Comparison of ENCODE assay signal across 16 cellular contexts in the genomic region with DNA sequence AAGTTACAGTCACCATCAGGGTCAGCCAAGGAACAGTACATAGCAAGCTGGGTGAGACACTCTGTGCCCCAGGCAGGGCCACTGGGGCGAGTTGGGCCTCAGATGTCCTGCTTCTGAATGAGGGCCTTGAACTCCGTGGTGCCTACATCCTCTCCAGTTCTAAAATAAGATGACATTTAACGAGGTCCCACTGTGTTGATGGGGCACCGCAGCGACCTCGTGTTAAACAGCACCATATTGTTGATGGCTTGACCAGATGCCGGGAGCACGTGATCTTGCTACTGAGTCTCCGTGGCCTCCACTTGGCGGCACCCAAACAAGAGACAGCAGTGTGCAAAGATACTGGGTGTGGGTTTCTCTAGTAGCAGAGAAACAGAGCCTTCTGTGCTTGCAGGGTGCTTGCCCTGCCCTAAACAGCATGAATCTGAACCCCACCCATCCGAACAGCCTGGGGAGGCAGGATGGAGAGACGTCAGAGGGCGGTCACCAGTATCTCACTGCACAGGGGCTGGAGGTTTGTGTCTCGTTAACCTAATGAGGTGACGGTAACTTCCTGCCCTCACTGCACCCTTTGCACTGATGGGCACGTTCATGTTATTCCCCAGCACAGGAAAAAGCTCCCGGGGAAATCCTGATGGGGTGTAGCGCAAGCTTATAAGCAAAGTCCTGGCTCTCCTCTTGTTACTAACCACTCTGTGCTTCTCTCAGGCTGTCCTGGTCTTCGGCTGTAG.
DNase-seq lines count a peak whose midpoint lies in the region; ATAC-seq and TF ChIP-seq lines count a peak whose summit lies in the region.
"Had no signal": no experiment of that assay in that cellular context is flagged by ENCODE, and none has a peak within 500 bp of the region (broad histone marks: within the 10 kb centered on the region; RNA-seq: fewer than 3 reads in every experiment).

No MANE protein-coding gene starts in this region.

- peaks cover 2% of the 10 kb centered on the region for H3K36me3 Mint-ChIP-seq in osteocyte (ENCODE audit: unreplicated experiment)
- H3K36me3 Mint-ChIP-seq in HFFc6 (ENCODE audit: low read depth): no peaks in the 10 kb centered on the region; the same call in 1 of the 2 replicates
- H3K36me3 Mint-ChIP-seq: CD8-positive, alpha-beta memory T cell had no signal

- no peak overlapping the region for H2BK120ac ChIP-seq in trophoblast cell (ENCODE audit: insufficient read depth, low read length, poor library complexity)

- in situ Hi-C loops in brain microvascular endothelial cell (cut with HindIII; ENCODE audit: low pct_ligation_motif_present, low sequenced_read_pairs): no loop called here

- H3K9me3 Mint-ChIP-seq in osteocyte (ENCODE audit: unreplicated experiment): peaks cover 41% of the 10 kb centered on the region
- peaks cover 58% of the 10 kb centered on the region for H3K9me3 Mint-ChIP-seq in HFFc6

- intact Hi-C loops in left ventricle myocardium superior (cut with micrococcal nuclease): no loop called here
- intact Hi-C loops in left ventricle myocardium inferior (cut with micrococcal nuclease): no loop called here

- H2AK5ac ChIP-seq in trophoblast cell (ENCODE audit: low read length): no peak overlapping the region

- H3K9ac ChIP-seq in trophoblast cell (ENCODE audit: low read length): no peak overlapping the region
- H3K9ac ChIP-seq: BLaER1 had no signal

- H3K27ac ChIP-seq in left ventricle myocardium inferior (replicated peaks) (no peak overlapping the region), brain microvascular endothelial cell (no peak overlapping the region), trophoblast cell (ENCODE audit: low read depth, low read length) (no peak overlapping the region)
- H3K27ac ChIP-seq: BLaER1 had no signal

- WGBS in trophoblast cell (ENCODE audit: extremely low coverage, insufficient coverage, insufficient read length): no CpG with 5 or more reads among the region's 19 CpGs

- no peak overlapping the region for H4K12ac ChIP-seq in trophoblast cell (ENCODE audit: low read depth, low read length)

- H3K4me3 ChIP-seq in left ventricle myocardium inferior (no peak overlapping the region), brain microvascular endothelial cell (ENCODE audit: low read depth, low read length) (no peak overlapping the region), trophoblast cell (ENCODE audit: low read depth, low read length) (no peak overlapping the region)
- H3K4me3 ChIP-seq: BLaER1, HAP-1 had no signal

- H3K4me1 Mint-ChIP-seq in osteocyte (ENCODE audit: unreplicated experiment): no peaks in the 10 kb centered on the region
- H3K4me1 Mint-ChIP-seq in HFFc6 (ENCODE audit: low read depth): no peaks in the 10 kb centered on the region
- H3K4me1 Mint-ChIP-seq: CD8-positive, alpha-beta memory T cell had no signal

- H3K23ac ChIP-seq in trophoblast cell (ENCODE audit: low read length): no peak overlapping the region

- H2BK12ac ChIP-seq in trophoblast cell (ENCODE audit: low read length): no peak overlapping the region

- no peaks in the 10 kb centered on the region for H3K36me3 ChIP-seq in left ventricle myocardium inferior
- H3K36me3 ChIP-seq in brain microvascular endothelial cell (replicated peaks): no peaks in the 10 kb centered on the region
- no peaks in the 10 kb centered on the region for H3K36me3 ChIP-seq in trophoblast cell (ENCODE audit: control insufficient read depth in 1 of 2, insufficient read depth in 2 of 2, low read length in 2 of 2)
- H3K36me3 ChIP-seq: BLaER1, HAP-1 had no signal

- no peak overlapping the region for H3K14ac ChIP-seq in trophoblast cell (ENCODE audit: low read length)

- H3K27ac Mint-ChIP-seq in osteocyte (ENCODE audit: unreplicated experiment): no peak overlapping the region
- H3K27ac Mint-ChIP-seq in HFFc6: no peak overlapping the region
- H3K27ac Mint-ChIP-seq: CD8-positive, alpha-beta memory T cell had no signal

- H3K9me3 ChIP-seq in left ventricle myocardium inferior (replicated peaks) (peaks cover 5% of the 10 kb centered on the region), trophoblast cell (ENCODE audit: insufficient read depth, low read depth, low read length) (no peaks in the 10 kb centered on the region)
- H3K9me3 ChIP-seq: BLaER1, Caco-2, HAP-1 had no signal

- no peak overlapping the region for H3K18ac ChIP-seq in trophoblast cell (ENCODE audit: low read length)

- H2BK5ac ChIP-seq in trophoblast cell (ENCODE audit: low read depth, low read length, poor library complexity): no peak overlapping the region

- no peak overlapping the region for H4K91ac ChIP-seq in trophoblast cell (ENCODE audit: low read depth, low read length)

- no peak overlapping the region for H4K8ac ChIP-seq in trophoblast cell (ENCODE audit: low read depth, low read length)

- peaks cover 72% of the 10 kb centered on the region for H3K27me3 ChIP-seq in left ventricle myocardium inferior (ENCODE audit: low read depth)
- H3K27me3 ChIP-seq in brain microvascular endothelial cell (replicated peaks): no peaks in the 10 kb centered on the region
- H3K27me3 ChIP-seq in trophoblast cell (ENCODE audit: insufficient read depth, low read length): no peaks in the 10 kb centered on the region
- H3K27me3 ChIP-seq: BLaER1 had no signal

- no peak overlapping the region for H2AFZ ChIP-seq in trophoblast cell (ENCODE audit: insufficient read depth, low read length, poor library complexity)

- H3K4me3 Mint-ChIP-seq in osteocyte (ENCODE audit: unreplicated experiment) (no peak overlapping the region), HFFc6 (no peak overlapping the region)

- H3K4ac ChIP-seq in trophoblast cell (ENCODE audit: low read depth, low read length): no peak overlapping the region

- H3K27me3 Mint-ChIP-seq in osteocyte (ENCODE audit: unreplicated experiment) (no peaks in the 10 kb centered on the region), HFFc6 (ENCODE audit: insufficient read depth) (no peaks in the 10 kb centered on the region)

- no peaks in the 10 kb centered on the region for H3K4me1 ChIP-seq in left ventricle myocardium inferior
- H3K4me1 ChIP-seq in trophoblast cell (ENCODE audit: control insufficient read depth in 1 of 2, insufficient read depth in 2 of 2, low read length in 2 of 2): no peaks in the 10 kb centered on the region
- H3K4me1 ChIP-seq: BLaER1, Caco-2, HAP-1 had no signal

- no peaks in the 10 kb centered on the region for H3K79me1 ChIP-seq in trophoblast cell (ENCODE audit: low read length)

- no peak overlapping the region for H3K4me2 ChIP-seq in trophoblast cell (ENCODE audit: low read length)
- H3K4me2 ChIP-seq: BLaER1 had no signal

- H3K79me2 ChIP-seq in trophoblast cell (ENCODE audit: control insufficient read depth, insufficient read depth, low read length, poor library complexity): no peaks in the 10 kb centered on the region

- DNase-seq in left ventricle myocardium superior (no peak), left ventricle myocardium inferior (no peak), globus pallidus (ENCODE audit: low spot score) (peak; percentile 1), osteocyte (ENCODE audit: extremely low spot score, unreplicated experiment) (peak; percentile 66), brain microvascular endothelial cell (no peak), trophoblast cell (no peak), HFFc6 (no peak)
- DNase-seq: 8988T; AML-193; Caco-2; CD8-positive, alpha-beta memory T cell; DND-41; GDM1 had no signal

- TF ChIP-seq CTCF in left ventricle myocardium inferior (IDR thresholded peaks at IDR 0.05; ENCODE audit: borderline replicate concordance) (no peak), osteocyte (IDR thresholded peaks at IDR 0.05) (no peak), brain microvascular endothelial cell (IDR thresholded peaks at IDR 0.05; ENCODE audit: low read depth, low read length, missing control alignments) (no peak), HFFc6 (IDR thresholded peaks at IDR 0.05) (no peak)

- peak; percentile 48 for ATAC-seq in left ventricle myocardium superior
- ATAC-seq: HepG2 had no signal

Comparison
In these comparisons a context has a peak if more than half of its experiments do, and no peak if none do; other contexts are left out.
1. DNase-seq: peak in globus pallidus (single experiment) and osteocyte (single experiment); none in left ventricle myocardium superior (single experiment), left ventricle myocardium inferior (single experiment), brain microvascular endothelial cell (single experiment), trophoblast cell (0 of 2) and HFFc6 (single experiment).